Comparison of ENCODE assay signal across 1 cellular context in genomic region chr22:29313126-29314071, GRCh38.
TF ChIP-seq lines count a peak whose summit lies in the region.

No MANE protein-coding gene starts in this region.

TF ChIP-seq in endothelial cell of umbilical vein, 7 proteins besides CTCF, POLR2A, EP300 and RAD21:
- TF ChIP-seq EZH2 (IDR thresholded peaks at IDR 0.05; ENCODE audit: borderline replicate concordance, low read depth, low read length, severe bottlenecking): no peak
- TF ChIP-seq POLR2AphosphoS5 (IDR thresholded peaks at IDR 0.05; ENCODE audit: insufficient read depth, low read depth, low read length): peak; percentile 73
- no peak for TF ChIP-seq MYC (IDR thresholded peaks at IDR 0.05; ENCODE audit: low read depth, low read length)
- peak; percentile 92 for TF ChIP-seq MAX (IDR thresholded peaks at IDR 0.05; ENCODE audit: insufficient read depth, insufficient read length)
- TF ChIP-seq JUN (IDR thresholded peaks at IDR 0.05; ENCODE audit: borderline replicate concordance, insufficient read depth, insufficient read length, low read depth): no peak
